Comparison of ENCODE assay signal across 34 cellular contexts in genomic region chr6:163127587-163127986, GRCh38.
"Had no signal": no experiment of that assay in that cellular context is flagged by ENCODE, and none has a peak within 500 bp of the region (broad histone marks: within the 10 kb centered on the region; RNA-seq: fewer than 3 reads in every experiment).

No MANE protein-coding gene starts in this region.

- H3K4me3 ChIP-seq: adrenal gland, body of pancreas, breast epithelium had no signal

- H3K4me1 ChIP-seq: adrenal gland, body of pancreas, breast epithelium had no signal

- ATAC-seq: activated CD8-positive, alpha-beta T cell treated with anti-CD3 and anti-CD28 coated beads for 36 hours; activated naive CD4-positive, alpha-beta T cell treated with anti-CD3 and anti-CD28 coated beads, Interleukin-2, amount 50 U/mL, for 72 hours; activated T-cell treated with anti-CD3 and anti-CD28 coated beads, Interleukin-2, amount 50 U/mL, for 4 hours; activated T-cell treated with anti-CD3 and anti-CD28 coated beads, Interleukin-2, amount 50 U/mL, for 72 hours; activated T-helper 17 cell treated with anti-CD3 and anti-CD28 coated beads, Interleukin-2, amount 50 U/mL, for 72 hours; body of pancreas had no signal

- H3K27ac ChIP-seq: adrenal gland, body of pancreas, brain microvascular endothelial cell, breast epithelium, VCaP had no signal

- H3K36me3 ChIP-seq: adrenal gland, brain microvascular endothelial cell, breast epithelium had no signal

- FAIRE-seq: astrocyte, TTC549 had no signal

- H3K9me3 ChIP-seq: adrenal gland, body of pancreas, breast epithelium had no signal

- DNase-seq: activated B cell treated with CpG ODN at 0.5 μM for 24 hours; activated CD4-positive, alpha-beta memory T cell treated with anti-CD3 and anti-CD28 coated beads for 36 hours; activated CD4-positive, alpha-beta T cell treated with anti-CD3 and anti-CD28 coated beads for 4 hours; activated CD4-positive, alpha-beta T cell treated with anti-CD3 and anti-CD28 coated beads, Interleukin-2, amount 10 ng/mL, durations not matched to agents 24 days and 14 days; activated CD4-positive, alpha-beta T cell treated with anti-CD3 and anti-CD28 coated beads, Interleukin-2, amount 50 U/mL, for 1 hour; activated CD4-positive, alpha-beta T cell treated with anti-CD3 and anti-CD28 coated beads, Interleukin-2, amount 50 U/mL, for 4 hours; activated CD4-positive, CD25-positive, alpha-beta regulatory T cell treated with anti-CD3 and anti-CD28 coated beads, Interleukin-2, amount 50 U/mL, for 72 hours; activated CD8-positive, alpha-beta memory T cell treated with anti-CD3 and anti-CD28 coated beads, Interleukin-2, amount 50 U/mL, for 4 hours; activated CD8-positive, alpha-beta T cell treated with anti-CD3 and anti-CD28 coated beads for 36 hours; activated effector memory CD4-positive, alpha-beta T cell treated with anti-CD3 and anti-CD28 coated beads, Interleukin-2, amount 50 U/mL, for 16 hours; activated gamma-delta T cell treated with Interleukin-2 at 50 U/mL for 16 hours; activated naive CD4-positive, alpha-beta T cell; activated naive CD4-positive, alpha-beta T cell treated with anti-CD3 and anti-CD28 coated beads for 36 hours; activated naive CD4-positive, alpha-beta T cell treated with anti-CD3 and anti-CD28 coated beads, Interleukin-2, amount 50 U/mL, for 16 hours; activated naive CD8-positive, alpha-beta T cell treated with anti-CD3 and anti-CD28 coated beads for 36 hours; activated T-cell treated with anti-CD3 and anti-CD28 coated beads for 4 hours; activated T-cell treated with anti-CD3 and anti-CD28 coated beads, Interleukin-2, amount 50 U/mL, for 1 hour; activated T-cell treated with anti-CD3 and anti-CD28 coated beads, Interleukin-2, amount 50 U/mL, for 4 hours; activated T-cell treated with anti-CD3 and anti-CD28 coated beads, Interleukin-2, amount 50 U/mL, for 72 hours; adrenal gland; amniotic stem cell; aorta; body of pancreas; brain microvascular endothelial cell; central memory CD4-positive, alpha-beta T cell; T-helper 1 cell; T-helper 2 cell; T-helper 9 cell had no signal

- H3K27me3 ChIP-seq: adrenal gland, body of pancreas, brain microvascular endothelial cell, breast epithelium had no signal
